In the genomic region with DNA sequence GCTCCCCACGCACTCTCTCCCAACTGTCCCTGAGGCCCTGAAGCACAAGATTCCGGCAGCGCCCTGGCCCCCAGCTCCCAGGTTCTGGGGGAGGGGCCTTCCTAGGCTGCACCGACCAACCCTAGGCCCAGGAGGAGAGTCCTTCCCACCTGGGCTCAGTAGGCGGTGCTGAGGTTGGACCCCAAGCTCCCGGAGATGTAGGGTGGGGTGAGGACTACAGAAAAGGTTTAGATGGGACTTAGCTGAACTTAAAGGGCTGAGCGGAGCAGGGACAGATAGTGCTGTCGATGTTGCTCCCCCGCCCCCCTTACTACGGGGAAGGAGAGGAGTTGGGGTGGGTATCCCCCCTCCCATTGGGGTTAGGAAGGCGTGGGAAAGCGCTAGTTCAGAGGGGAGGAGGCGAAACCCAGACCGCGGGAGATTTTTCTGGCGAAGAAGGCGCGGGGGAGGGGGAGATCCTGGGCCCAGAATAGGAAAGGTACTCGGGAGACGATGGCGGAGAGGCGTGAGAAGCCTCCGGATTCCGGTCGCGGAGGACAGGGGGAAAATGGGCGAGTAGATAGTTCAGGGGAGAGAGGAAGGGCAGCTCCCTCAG, we compare ENCODE assay signal across 1 cellular context.
A peak's percentile ranks its signal among the peaks of the same experiment; 100 is the strongest.
TF ChIP-seq lines count a peak whose summit lies in the region.

No MANE protein-coding gene starts in this region.

TF ChIP-seq in K562, 482 proteins besides CTCF, POLR2A, EP300 and RAD21 (continued from another document):
- TF ChIP-seq, protein P1, sequence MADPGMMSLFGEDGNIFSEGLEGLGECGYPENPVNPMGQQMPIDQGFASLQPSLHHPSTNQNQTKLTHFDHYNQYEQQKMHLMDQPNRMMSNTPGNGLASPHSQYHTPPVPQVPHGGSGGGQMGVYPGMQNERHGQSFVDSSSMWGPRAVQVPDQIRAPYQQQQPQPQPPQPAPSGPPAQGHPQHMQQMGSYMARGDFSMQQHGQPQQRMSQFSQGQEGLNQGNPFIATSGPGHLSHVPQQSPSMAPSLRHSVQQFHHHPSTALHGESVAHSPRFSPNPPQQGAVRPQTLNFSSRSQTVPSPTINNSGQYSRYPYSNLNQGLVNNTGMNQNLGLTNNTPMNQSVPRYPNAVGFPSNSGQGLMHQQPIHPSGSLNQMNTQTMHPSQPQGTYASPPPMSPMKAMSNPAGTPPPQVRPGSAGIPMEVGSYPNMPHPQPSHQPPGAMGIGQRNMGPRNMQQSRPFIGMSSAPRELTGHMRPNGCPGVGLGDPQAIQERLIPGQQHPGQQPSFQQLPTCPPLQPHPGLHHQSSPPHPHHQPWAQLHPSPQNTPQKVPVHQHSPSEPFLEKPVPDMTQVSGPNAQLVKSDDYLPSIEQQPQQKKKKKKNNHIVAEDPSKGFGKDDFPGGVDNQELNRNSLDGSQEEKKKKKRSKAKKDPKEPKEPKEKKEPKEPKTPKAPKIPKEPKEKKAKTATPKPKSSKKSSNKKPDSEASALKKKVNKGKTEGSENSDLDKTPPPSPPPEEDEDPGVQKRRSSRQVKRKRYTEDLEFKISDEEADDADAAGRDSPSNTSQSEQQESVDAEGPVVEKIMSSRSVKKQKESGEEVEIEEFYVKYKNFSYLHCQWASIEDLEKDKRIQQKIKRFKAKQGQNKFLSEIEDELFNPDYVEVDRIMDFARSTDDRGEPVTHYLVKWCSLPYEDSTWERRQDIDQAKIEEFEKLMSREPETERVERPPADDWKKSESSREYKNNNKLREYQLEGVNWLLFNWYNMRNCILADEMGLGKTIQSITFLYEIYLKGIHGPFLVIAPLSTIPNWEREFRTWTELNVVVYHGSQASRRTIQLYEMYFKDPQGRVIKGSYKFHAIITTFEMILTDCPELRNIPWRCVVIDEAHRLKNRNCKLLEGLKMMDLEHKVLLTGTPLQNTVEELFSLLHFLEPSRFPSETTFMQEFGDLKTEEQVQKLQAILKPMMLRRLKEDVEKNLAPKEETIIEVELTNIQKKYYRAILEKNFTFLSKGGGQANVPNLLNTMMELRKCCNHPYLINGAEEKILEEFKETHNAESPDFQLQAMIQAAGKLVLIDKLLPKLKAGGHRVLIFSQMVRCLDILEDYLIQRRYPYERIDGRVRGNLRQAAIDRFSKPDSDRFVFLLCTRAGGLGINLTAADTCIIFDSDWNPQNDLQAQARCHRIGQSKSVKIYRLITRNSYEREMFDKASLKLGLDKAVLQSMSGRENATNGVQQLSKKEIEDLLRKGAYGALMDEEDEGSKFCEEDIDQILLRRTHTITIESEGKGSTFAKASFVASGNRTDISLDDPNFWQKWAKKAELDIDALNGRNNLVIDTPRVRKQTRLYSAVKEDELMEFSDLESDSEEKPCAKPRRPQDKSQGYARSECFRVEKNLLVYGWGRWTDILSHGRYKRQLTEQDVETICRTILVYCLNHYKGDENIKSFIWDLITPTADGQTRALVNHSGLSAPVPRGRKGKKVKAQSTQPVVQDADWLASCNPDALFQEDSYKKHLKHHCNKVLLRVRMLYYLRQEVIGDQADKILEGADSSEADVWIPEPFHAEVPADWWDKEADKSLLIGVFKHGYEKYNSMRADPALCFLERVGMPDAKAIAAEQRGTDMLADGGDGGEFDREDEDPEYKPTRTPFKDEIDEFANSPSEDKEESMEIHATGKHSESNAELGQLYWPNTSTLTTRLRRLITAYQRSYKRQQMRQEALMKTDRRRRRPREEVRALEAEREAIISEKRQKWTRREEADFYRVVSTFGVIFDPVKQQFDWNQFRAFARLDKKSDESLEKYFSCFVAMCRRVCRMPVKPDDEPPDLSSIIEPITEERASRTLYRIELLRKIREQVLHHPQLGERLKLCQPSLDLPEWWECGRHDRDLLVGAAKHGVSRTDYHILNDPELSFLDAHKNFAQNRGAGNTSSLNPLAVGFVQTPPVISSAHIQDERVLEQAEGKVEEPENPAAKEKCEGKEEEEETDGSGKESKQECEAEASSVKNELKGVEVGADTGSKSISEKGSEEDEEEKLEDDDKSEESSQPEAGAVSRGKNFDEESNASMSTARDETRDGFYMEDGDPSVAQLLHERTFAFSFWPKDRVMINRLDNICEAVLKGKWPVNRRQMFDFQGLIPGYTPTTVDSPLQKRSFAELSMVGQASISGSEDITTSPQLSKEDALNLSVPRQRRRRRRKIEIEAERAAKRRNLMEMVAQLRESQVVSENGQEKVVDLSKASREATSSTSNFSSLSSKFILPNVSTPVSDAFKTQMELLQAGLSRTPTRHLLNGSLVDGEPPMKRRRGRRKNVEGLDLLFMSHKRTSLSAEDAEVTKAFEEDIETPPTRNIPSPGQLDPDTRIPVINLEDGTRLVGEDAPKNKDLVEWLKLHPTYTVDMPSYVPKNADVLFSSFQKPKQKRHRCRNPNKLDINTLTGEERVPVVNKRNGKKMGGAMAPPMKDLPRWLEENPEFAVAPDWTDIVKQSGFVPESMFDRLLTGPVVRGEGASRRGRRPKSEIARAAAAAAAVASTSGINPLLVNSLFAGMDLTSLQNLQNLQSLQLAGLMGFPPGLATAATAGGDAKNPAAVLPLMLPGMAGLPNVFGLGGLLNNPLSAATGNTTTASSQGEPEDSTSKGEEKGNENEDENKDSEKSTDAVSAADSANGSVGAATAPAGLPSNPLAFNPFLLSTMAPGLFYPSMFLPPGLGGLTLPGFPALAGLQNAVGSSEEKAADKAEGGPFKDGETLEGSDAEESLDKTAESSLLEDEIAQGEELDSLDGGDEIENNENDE (IDR thresholded peaks at IDR 0.05; ENCODE audit: low read depth, low read length): no peak
- TF ChIP-seq, protein P2, sequence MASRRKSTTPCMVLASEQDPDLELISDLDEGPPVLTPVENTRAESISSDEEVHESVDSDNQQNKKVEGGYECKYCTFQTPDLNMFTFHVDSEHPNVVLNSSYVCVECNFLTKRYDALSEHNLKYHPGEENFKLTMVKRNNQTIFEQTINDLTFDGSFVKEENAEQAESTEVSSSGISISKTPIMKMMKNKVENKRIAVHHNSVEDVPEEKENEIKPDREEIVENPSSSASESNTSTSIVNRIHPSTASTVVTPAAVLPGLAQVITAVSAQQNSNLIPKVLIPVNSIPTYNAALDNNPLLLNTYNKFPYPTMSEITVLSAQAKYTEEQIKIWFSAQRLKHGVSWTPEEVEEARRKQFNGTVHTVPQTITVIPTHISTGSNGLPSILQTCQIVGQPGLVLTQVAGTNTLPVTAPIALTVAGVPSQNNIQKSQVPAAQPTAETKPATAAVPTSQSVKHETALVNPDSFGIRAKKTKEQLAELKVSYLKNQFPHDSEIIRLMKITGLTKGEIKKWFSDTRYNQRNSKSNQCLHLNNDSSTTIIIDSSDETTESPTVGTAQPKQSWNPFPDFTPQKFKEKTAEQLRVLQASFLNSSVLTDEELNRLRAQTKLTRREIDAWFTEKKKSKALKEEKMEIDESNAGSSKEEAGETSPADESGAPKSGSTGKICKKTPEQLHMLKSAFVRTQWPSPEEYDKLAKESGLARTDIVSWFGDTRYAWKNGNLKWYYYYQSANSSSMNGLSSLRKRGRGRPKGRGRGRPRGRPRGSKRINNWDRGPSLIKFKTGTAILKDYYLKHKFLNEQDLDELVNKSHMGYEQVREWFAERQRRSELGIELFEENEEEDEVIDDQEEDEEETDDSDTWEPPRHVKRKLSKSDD (conservative IDR thresholded peaks at IDR 0.05; ENCODE audit: low read length): no peak
- TF ChIP-seq, protein P3, sequence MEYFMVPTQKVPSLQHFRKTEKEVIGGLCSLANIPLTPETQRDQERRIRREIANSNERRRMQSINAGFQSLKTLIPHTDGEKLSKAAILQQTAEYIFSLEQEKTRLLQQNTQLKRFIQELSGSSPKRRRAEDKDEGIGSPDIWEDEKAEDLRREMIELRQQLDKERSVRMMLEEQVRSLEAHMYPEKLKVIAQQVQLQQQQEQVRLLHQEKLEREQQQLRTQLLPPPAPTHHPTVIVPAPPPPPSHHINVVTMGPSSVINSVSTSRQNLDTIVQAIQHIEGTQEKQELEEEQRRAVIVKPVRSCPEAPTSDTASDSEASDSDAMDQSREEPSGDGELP (CRISPR knock-in tag; IDR thresholded peaks at IDR 0.05; ENCODE audit: borderline replicate concordance): peak; percentile 40
- no peak for TF ChIP-seq TCF7L2 (IDR thresholded peaks at IDR 0.05; ENCODE audit: low read depth, low read length)
- TF ChIP-seq FIP1L1 (IDR thresholded peaks at IDR 0.05; ENCODE audit: low read depth, low read length, poor library complexity, severe bottlenecking): no peak
- TF ChIP-seq ETV5 (CRISPR knock-in tag; IDR thresholded peaks at IDR 0.05; ENCODE audit: low read depth): no peak
- TF ChIP-seq ZNF224 (CRISPR knock-in tag; IDR thresholded peaks at IDR 0.05): no peak
- no peak for TF ChIP-seq ZNF282 (CRISPR knock-in tag; IDR thresholded peaks at IDR 0.05)
- TF ChIP-seq CSDE1 (IDR thresholded peaks at IDR 0.05): no peak
- TF ChIP-seq ZNF699 (CRISPR knock-in tag; IDR thresholded peaks at IDR 0.05; ENCODE audit: insufficient replicate concordance): no peak
- TF ChIP-seq STAT5A (IDR thresholded peaks at IDR 0.05; ENCODE audit: borderline replicate concordance, low read length): no peak
- TF ChIP-seq, protein P4, sequence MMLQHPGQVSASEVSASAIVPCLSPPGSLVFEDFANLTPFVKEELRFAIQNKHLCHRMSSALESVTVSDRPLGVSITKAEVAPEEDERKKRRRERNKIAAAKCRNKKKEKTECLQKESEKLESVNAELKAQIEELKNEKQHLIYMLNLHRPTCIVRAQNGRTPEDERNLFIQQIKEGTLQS (IDR thresholded peaks at IDR 0.05): no peak
- TF ChIP-seq, protein P4 (CRISPR knock-in tag; conservative IDR thresholded peaks at IDR 0.05): no peak
- no peak; the same call in 1 of the 2 replicates for TF ChIP-seq NCOR1 (IDR thresholded peaks at IDR 0.05)
- 0 out of 2 replicates have a peak, but pooled peaks have one; percentile 32 for TF ChIP-seq TGIF2 (CRISPR knock-in tag; IDR thresholded peaks at IDR 0.05)
- TF ChIP-seq, protein P5, sequence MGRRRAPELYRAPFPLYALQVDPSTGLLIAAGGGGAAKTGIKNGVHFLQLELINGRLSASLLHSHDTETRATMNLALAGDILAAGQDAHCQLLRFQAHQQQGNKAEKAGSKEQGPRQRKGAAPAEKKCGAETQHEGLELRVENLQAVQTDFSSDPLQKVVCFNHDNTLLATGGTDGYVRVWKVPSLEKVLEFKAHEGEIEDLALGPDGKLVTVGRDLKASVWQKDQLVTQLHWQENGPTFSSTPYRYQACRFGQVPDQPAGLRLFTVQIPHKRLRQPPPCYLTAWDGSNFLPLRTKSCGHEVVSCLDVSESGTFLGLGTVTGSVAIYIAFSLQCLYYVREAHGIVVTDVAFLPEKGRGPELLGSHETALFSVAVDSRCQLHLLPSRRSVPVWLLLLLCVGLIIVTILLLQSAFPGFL (CRISPR knock-in tag; IDR thresholded peaks at IDR 0.05): no peak
- TF ChIP-seq DIDO1 (tag; IDR thresholded peaks at IDR 0.05; ENCODE audit: low read depth): no peak
- no peak for TF ChIP-seq GTF2F1 (IDR thresholded peaks at IDR 0.05; ENCODE audit: low read depth, low read length)
- no peak for TF ChIP-seq PTTG1 (tag; IDR thresholded peaks at IDR 0.05; ENCODE audit: low read depth)
- TF ChIP-seq CBX3 (IDR thresholded peaks at IDR 0.05; ENCODE audit: borderline replicate concordance in 1 of 2, low read length in 2 of 2): no peak
- TF ChIP-seq ZFP30 (CRISPR knock-in tag; IDR thresholded peaks at IDR 0.05; ENCODE audit: borderline replicate concordance): no peak
- TF ChIP-seq U2AF1 (optimal IDR thresholded peaks at IDR 0.05; ENCODE audit: low read depth, low read length): no peak
- TF ChIP-seq, protein P6, sequence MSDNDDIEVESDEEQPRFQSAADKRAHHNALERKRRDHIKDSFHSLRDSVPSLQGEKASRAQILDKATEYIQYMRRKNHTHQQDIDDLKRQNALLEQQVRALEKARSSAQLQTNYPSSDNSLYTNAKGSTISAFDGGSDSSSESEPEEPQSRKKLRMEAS (CRISPR knock-in tag; IDR thresholded peaks at IDR 0.05): 0 out of 2 replicates have a peak, but pooled peaks have one; percentile 10
- no peak for TF ChIP-seq PTBP1 (IDR thresholded peaks at IDR 0.05; ENCODE audit: low read depth, low read length)
